In the genomic region with DNA sequence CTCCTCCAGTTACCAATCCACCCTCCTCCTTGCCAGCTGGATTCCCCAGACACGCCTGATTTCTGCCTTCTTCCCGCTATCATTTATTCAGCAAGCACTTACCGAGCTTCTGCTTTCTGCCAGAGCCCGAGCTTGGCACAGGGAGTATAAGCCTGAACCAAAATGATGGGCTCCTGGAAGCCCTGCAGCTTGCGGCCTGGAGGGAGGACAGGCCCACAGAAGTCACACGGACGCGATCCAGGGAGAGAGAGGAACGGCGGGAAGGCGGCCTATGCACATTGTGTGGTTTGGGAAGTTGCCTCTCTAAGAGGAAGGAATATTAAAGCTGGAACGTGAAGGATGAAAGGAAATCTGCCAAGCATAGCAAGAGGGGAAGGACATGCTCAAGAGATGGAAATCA, we compare ENCODE assay signal across 18 cellular contexts.
"Had no signal": no experiment of that assay in that cellular context is flagged by ENCODE, and none has a peak within 500 bp of the region (broad histone marks: within the 10 kb centered on the region; RNA-seq: fewer than 3 reads in every experiment).

No MANE protein-coding gene starts in this region.

- H3K27ac Mint-ChIP-seq: activated naive CD8-positive, alpha-beta T cell; activated T-helper 2 cell treated with anti-CD3 and anti-CD28 coated beads, Interferon-gamma antibody, Interleukin-2, Interleukin-4, amounts not matched to agents 10 μg/mL and 5 μg/mL and 100 μg/mL, durations not matched to agents 14 hours and 24 hours and 36 hours; immature natural killer cell; neural progenitor cell; stimulated activated naive CD8-positive, alpha-beta T cell treated with anti-CD3 and anti-CD28 coated beads, Interleukin-15, amount 100 ng/mL, for 72 hours; T-helper 1 cell treated with Interleukin-12 subunit alpha and Interleukin-12 subunit beta and Interleukin-4 antibody, amounts not matched to agents 30 μg/mL and 1 μg/mL, for 36 hours; WTC11 had no signal

- ATAC-seq: left lobe of liver; naive thymus-derived CD4-positive, alpha-beta T cell; stimulated activated naive CD8-positive, alpha-beta T cell treated with anti-CD3 and anti-CD28 coated beads, Interleukin-15, amount 100 ng/mL, for 72 hours; WTC11 had no signal

- H3K36me3 Mint-ChIP-seq: activated naive CD8-positive, alpha-beta T cell; immature natural killer cell; naive thymus-derived CD4-positive, alpha-beta T cell; neural progenitor cell; WTC11 had no signal

- H3K27me3 Mint-ChIP-seq: activated naive CD8-positive, alpha-beta T cell; stimulated activated naive CD8-positive, alpha-beta T cell treated with anti-CD3 and anti-CD28 coated beads, Interleukin-15, amount 100 ng/mL, for 72 hours had no signal

- H3K9me3 Mint-ChIP-seq: activated T-helper 2 cell treated with anti-CD3 and anti-CD28 coated beads, Interferon-gamma antibody, Interleukin-2, Interleukin-4, amounts not matched to agents 10 μg/mL and 5 μg/mL and 100 μg/mL, durations not matched to agents 14 hours and 24 hours and 36 hours; immature natural killer cell; neural progenitor cell; stimulated activated naive CD8-positive, alpha-beta T cell treated with anti-CD3 and anti-CD28 coated beads, Interleukin-15, amount 100 ng/mL, for 72 hours; T-helper 1 cell treated with Interleukin-12 subunit alpha and Interleukin-12 subunit beta and Interleukin-4 antibody, amounts not matched to agents 30 μg/mL and 1 μg/mL, for 36 hours; WTC11 had no signal

- DNase-seq: activated naive CD4-positive, alpha-beta T cell; activated T-cell treated with anti-CD3 and anti-CD28 coated beads, Interleukin-2, amount 50 U/mL, for 1 hour; dermis blood vessel endothelial cell; effector CD8-positive, alpha-beta T cell; erythroblast; glutamatergic neuron; immature natural killer cell; naive thymus-derived CD4-positive, alpha-beta T cell; retina; stimulated activated CD4-positive, alpha-beta T cell treated with anti-CD3 and anti-CD28 coated beads, Interleukin-12 subunit alpha, Interleukin-12 subunit beta, amount 100 ng/mL, for 4 hours; stimulated activated naive CD8-positive, alpha-beta T cell treated with anti-CD3 and anti-CD28 coated beads, Interleukin-15, amount 100 ng/mL, for 72 hours; T1000 had no signal

- H3K4me1 Mint-ChIP-seq: stimulated activated naive CD8-positive, alpha-beta T cell treated with anti-CD3 and anti-CD28 coated beads, Interleukin-15, amount 100 ng/mL, for 72 hours; WTC11 had no signal

- H3K4me3 Mint-ChIP-seq: activated naive CD8-positive, alpha-beta T cell; immature natural killer cell; naive thymus-derived CD4-positive, alpha-beta T cell; neural progenitor cell; stimulated activated naive CD8-positive, alpha-beta T cell treated with anti-CD3 and anti-CD28 coated beads, Interleukin-15, amount 100 ng/mL, for 72 hours; T-helper 1 cell treated with Interleukin-12 subunit alpha and Interleukin-12 subunit beta and Interleukin-4 antibody, amounts not matched to agents 30 μg/mL and 1 μg/mL, for 36 hours; WTC11 had no signal
